ENCODE assay signal across 8 cellular contexts in genomic region chrX:43557792-43558191, GRCh38.
DNase-seq lines count a peak whose midpoint lies in the region; ATAC-seq lines count a peak whose summit lies in the region.

No MANE protein-coding gene starts in this region.

- no peak overlapping the region for H3K27ac ChIP-seq in mesenchymal stem cell (ENCODE audit: low read length, poor library complexity, severe bottlenecking)

- ATAC-seq in GM21723 (IDR thresholded peaks at IDR 0.05; ENCODE audit: unreplicated experiment): peak; percentile 73

- no peak overlapping the region for H3K18ac ChIP-seq in mesenchymal stem cell (ENCODE audit: low read depth in 1 of 2, low read length in 2 of 2)

- H3K36me3 ChIP-seq in mesenchymal stem cell (ENCODE audit: control insufficient read depth in 1 of 2, insufficient read depth in 2 of 2, low read depth in 1 of 2, low read length in 2 of 2): no peaks in the 10 kb centered on the region

- no peak overlapping the region for H3K4me2 ChIP-seq in mesenchymal stem cell (ENCODE audit: low read length, poor library complexity, severe bottlenecking)

- 11% methylated on average over 3 of the region's 4 CpGs for WGBS in mesenchymal stem cell

- H3K23ac ChIP-seq in mesenchymal stem cell (ENCODE audit: low read length in 2 of 2): no peak overlapping the region

- H4K8ac ChIP-seq in mesenchymal stem cell (ENCODE audit: low read length): no peak overlapping the region

- no peak overlapping the region for H3K4ac ChIP-seq in mesenchymal stem cell (ENCODE audit: low read depth in 1 of 2, low read length in 2 of 2)

- H2AK5ac ChIP-seq in mesenchymal stem cell (ENCODE audit: low read length, severe bottlenecking): no peak overlapping the region

- H2BK5ac ChIP-seq in mesenchymal stem cell (ENCODE audit: low read depth, low read length, poor library complexity, severe bottlenecking): no peak overlapping the region

- H3K9me3 ChIP-seq in mesenchymal stem cell (ENCODE audit: control insufficient read depth, low read length): no peaks in the 10 kb centered on the region

- no peak overlapping the region for H3K4me3 ChIP-seq in mesenchymal stem cell (ENCODE audit: insufficient read depth in 1 of 2, low read depth in 1 of 2, low read length in 2 of 2)

- H3K4me1 ChIP-seq in mesenchymal stem cell (ENCODE audit: control insufficient read depth, insufficient read depth, low read depth, low read length): no peaks in the 10 kb centered on the region

- DNase-seq in CD1c-positive myeloid dendritic cell (ENCODE audit: extremely low spot score) (peak; percentile 67), NCI-H526 (lab: John Stamatoyannopoulos, UW) (peak; percentile 0 to 61), ecto neural progenitor cell (ENCODE audit: low spot score) (peak; percentile 53), mesenchymal stem cell (peak; percentile 54), NCI-H187 treated with DMSO at 0.1 percent for 48 hours (lab: John Stamatoyannopoulos, UW) (no peak)
- DNase-seq in activated CD4-positive, alpha-beta T cell treated with anti-CD3 and anti-CD28 coated beads, Interleukin-2, amount 50 U/mL, for 48 hours: peak; percentile 52 to 54
- DNase-seq in stimulated activated CD8-positive, alpha-beta memory T cell treated with anti-CD3 and anti-CD28 coated beads, Interleukin-4, amount 100 ng/mL, for 48 hours: peak; percentile 59

- no peak overlapping the region for H2BK120ac ChIP-seq in mesenchymal stem cell (ENCODE audit: low read depth, low read length)

- no peak overlapping the region for H2BK15ac ChIP-seq in mesenchymal stem cell (ENCODE audit: low read depth, poor library complexity, severe bottlenecking)

- no peak overlapping the region for H2AFZ ChIP-seq in mesenchymal stem cell (ENCODE audit: low read depth, low read length)

- peaks cover 0 to 14% of the 10 kb centered on the region in 2 experiments for H3K27me3 ChIP-seq in mesenchymal stem cell (ENCODE audit: control insufficient read depth in 1 of 2, insufficient read depth in 1 of 2, low read length in 2 of 2)

- no peak overlapping the region for H3K9ac ChIP-seq in mesenchymal stem cell (ENCODE audit: low read length)

- H3K79me1 ChIP-seq in mesenchymal stem cell (replicated peaks; ENCODE audit: low read length, poor library complexity, severe bottlenecking): no peaks in the 10 kb centered on the region

- no peak overlapping the region for H4K91ac ChIP-seq in mesenchymal stem cell (ENCODE audit: low read length)

- no peak overlapping the region for H2BK12ac ChIP-seq in mesenchymal stem cell (ENCODE audit: low read length in 2 of 2)

- H3K14ac ChIP-seq in mesenchymal stem cell (ENCODE audit: low read length in 2 of 2): no peak overlapping the region
